Comparison of ENCODE assay signal across 9 cellular contexts in the genomic region with DNA sequence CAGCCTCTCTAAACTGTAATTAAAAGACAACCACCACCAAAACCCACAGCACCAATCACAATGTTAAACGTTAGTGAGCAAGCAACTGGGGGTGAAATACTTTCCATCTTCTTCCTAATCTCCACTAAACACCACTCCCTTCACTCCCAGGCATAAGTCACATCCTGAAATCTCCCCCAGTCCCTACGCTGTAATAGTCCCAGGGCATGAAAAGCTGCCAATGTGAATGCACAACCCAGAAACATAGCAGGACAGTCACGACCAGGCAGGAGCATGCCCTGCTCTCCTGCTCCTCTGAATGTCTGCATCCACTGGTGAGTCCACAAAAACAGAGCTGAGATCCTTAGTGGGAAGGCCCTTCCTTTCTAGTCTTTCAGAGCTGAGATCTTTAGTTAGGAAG.
A peak's percentile ranks its signal among the peaks of the same experiment; 100 is the strongest.
DNase-seq lines count a peak whose midpoint lies in the region; ATAC-seq, FAIRE-seq and TF ChIP-seq lines count a peak whose summit lies in the region.
"Had no signal": no experiment of that assay in that cellular context is flagged by ENCODE, and none has a peak within 500 bp of the region (broad histone marks: within the 10 kb centered on the region; RNA-seq: fewer than 3 reads in every experiment).

No MANE protein-coding gene starts in this region.

- H3K4me1 ChIP-seq in ascending aorta (peaks cover 10 to 21% of the 10 kb centered on the region in 2 donors), kidney (ENCODE audit: control insufficient read depth in 1 of 2, insufficient read depth in 1 of 2, low read depth in 1 of 2, low read length in 2 of 2) (peaks cover 3 to 11% of the 10 kb centered on the region in 2 donors)

- ATAC-seq in HG03196 (IDR thresholded peaks at IDR 0.05; ENCODE audit: unreplicated experiment) = no peak

- H3K4me3 Mint-ChIP-seq in type B pancreatic cell = no peak overlapping the region

- intact Hi-C loops in ascending aorta (cut with DNase I) = loop anchor here (5.0 kb wide), 2 partner anchors 111 to 1189 kb away; no protein-coding TSS in a partner anchor
- intact Hi-C loops in kidney (cut with DNase I) = no loop called here

- no peaks in the 10 kb centered on the region for H3K27me3 ChIP-seq in ascending aorta

- H3K27ac Mint-ChIP-seq in type B pancreatic cell = peak overlapping the region; percentile 57

- H3K9me3 ChIP-seq in ascending aorta (peaks cover 0 to 2% of the 10 kb centered on the region in 2 donors), kidney (ENCODE audit: control insufficient read depth in 1 of 2, low read length in 2 of 2) (no peaks in the 10 kb centered on the region)

- no peaks in the 10 kb centered on the region for H3K36me3 ChIP-seq in ascending aorta
- H3K36me3 ChIP-seq in kidney (ENCODE audit: control insufficient read depth in 1 of 2, insufficient read depth in 2 of 2, low read length in 2 of 2) = no peaks in the 10 kb centered on the region

- H3K27me3 Mint-ChIP-seq in type B pancreatic cell = no peaks in the 10 kb centered on the region

- H3K27ac ChIP-seq in ascending aorta (peak overlapping the region; percentile 79 to 82), kidney (ENCODE audit: low read depth in 2 of 2, low read length in 2 of 2) (peak overlapping the region; percentile 18 to 38)

- H3K4me3 ChIP-seq in ascending aorta (no peak overlapping the region), kidney (ENCODE audit: low read length in 2 of 2) (no peak overlapping the region)

- peaks cover 8% of the 10 kb centered on the region for H3K9me3 Mint-ChIP-seq in type B pancreatic cell

- no peak for FAIRE-seq in kidney (lab: Jason Lieb, UNC)

- peaks cover 46% of the 10 kb centered on the region for H3K4me1 Mint-ChIP-seq in type B pancreatic cell (ENCODE audit: unreplicated experiment)

- no peak overlapping the region for H3K9ac ChIP-seq in kidney (ENCODE audit: low read length in 2 of 2)

- peak; percentile 24 for DNase-seq in HS-5 (ENCODE audit: low read depth)
- DNase-seq in ascending aorta (ENCODE audit: low spot score in 2 of 2) = no peak
- no peak for DNase-seq in kidney
- DNase-seq in type B pancreatic cell (ENCODE audit: extremely low spot score, unreplicated experiment) = no peak
- no peak for DNase-seq in ecto neural progenitor cell (ENCODE audit: low spot score)
- DNase-seq in NCI-H2196 (lab: John Stamatoyannopoulos, UW; ENCODE audit: unreplicated experiment) = no peak
- DNase-seq: activated CD4-positive, alpha-beta T cell treated with anti-CD3 and anti-CD28 coated beads, Interleukin-2, amount 50 U/mL, for 1 hour; glutamatergic neuron had no signal

- no peak for TF ChIP-seq CTCF in ascending aorta (IDR thresholded peaks at IDR 0.05)
- TF ChIP-seq CTCF in kidney (IDR thresholded peaks at IDR 0.05; ENCODE audit: borderline replicate concordance, extremely low read depth, insufficient read depth) = no peak
- TF ChIP-seq CTCF in type B pancreatic cell (conservative IDR thresholded peaks at IDR 0.05) = no peak

- peaks cover 16% of the 10 kb centered on the region for H3K36me3 Mint-ChIP-seq in type B pancreatic cell
